ENCODE assay signal across 11 cellular contexts in the genomic region with DNA sequence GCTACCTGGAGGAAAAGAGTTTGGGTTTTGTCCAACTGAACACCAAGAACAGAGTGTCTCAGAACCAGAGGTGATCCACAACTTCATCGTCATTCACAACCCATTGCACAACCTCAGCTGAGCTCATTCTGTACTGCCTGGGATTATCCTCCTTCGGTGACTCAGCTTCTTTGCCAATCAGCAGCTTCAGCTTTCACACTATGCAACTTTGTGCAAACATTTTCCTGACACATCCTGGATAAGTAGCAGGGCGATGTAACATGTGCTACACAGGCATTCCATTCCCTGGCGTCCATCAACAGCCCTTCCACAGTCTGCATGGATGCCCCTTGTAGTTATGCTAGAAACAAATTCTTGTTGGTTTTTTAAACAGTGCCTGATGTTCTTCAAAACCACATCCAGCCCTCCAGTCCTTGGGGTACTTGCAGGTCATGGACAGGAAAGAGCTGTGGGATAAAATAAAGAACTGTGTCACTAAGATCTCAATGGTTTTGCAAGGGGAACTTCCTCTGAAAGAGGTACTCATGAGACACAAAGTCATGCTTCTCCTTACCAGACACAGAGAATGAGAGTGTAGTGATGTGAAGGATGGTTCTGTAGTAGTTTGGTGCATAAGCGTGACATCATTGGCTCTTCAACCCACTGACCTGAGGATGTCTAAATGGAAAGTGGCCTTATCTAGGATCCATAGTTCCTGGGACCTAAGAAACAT.
DNase-seq lines count a peak whose midpoint lies in the region; ATAC-seq and TF ChIP-seq lines count a peak whose summit lies in the region.
"Had no signal": no experiment of that assay in that cellular context is flagged by ENCODE, and none has a peak within 500 bp of the region (broad histone marks: within the 10 kb centered on the region; RNA-seq: fewer than 3 reads in every experiment).

No MANE protein-coding gene starts in this region.

- 68% methylated on average over 5 of the region's 5 CpGs for WGBS in right cardiac atrium

- no peaks in the 10 kb centered on the region for H3K27me3 ChIP-seq in AG04450 (ENCODE audit: control insufficient read depth, insufficient read depth, low read length)
- no peaks in the 10 kb centered on the region for H3K27me3 ChIP-seq in adipocyte (replicated peaks; ENCODE audit: control insufficient read depth, insufficient read depth, low read length)
- H3K27me3 ChIP-seq in right cardiac atrium (ENCODE audit: control insufficient read depth, insufficient read depth), result no peaks in the 10 kb centered on the region

- intact Hi-C loops in right cardiac atrium (cut with DNase I), result no loop called here

- peak; percentile 58 for DNase-seq in AG04450 (ENCODE audit: low read depth, low spot score)
- peak; percentile 31 for DNase-seq in HT-29 (ENCODE audit: low spot score)
- DNase-seq in adipocyte (ENCODE audit: low read depth), result peak; percentile 95
- DNase-seq in right cardiac atrium, result peak in 2 of 3 donors; percentile 13 to 37
- DNase-seq in activated naive CD8-positive, alpha-beta T cell treated with anti-CD3 and anti-CD28 coated beads for 36 hours, result no peak
- DNase-seq in putamen (ENCODE audit: low spot score), result no peak
- DNase-seq in activated CD4-positive, alpha-beta T cell treated with anti-CD3 and anti-CD28 coated beads, Interleukin-2, amount 50 U/mL, for 4 hours, result no peak
- DNase-seq in NCI-H1930 (lab: John Stamatoyannopoulos, UW), result no peak
- DNase-seq: activated naive CD4-positive, alpha-beta T cell treated with Interleukin-2 at 50 U/mL for 16 hours; CD8-positive, alpha-beta memory T cell; NCI-H1105 treated with DMSO at 0.1 percent for 48 hours had no signal

- no peak overlapping the region for H3K4me3 ChIP-seq in AG04450 (ENCODE audit: low read depth, low read length)
- H3K4me3 ChIP-seq in adipocyte (ENCODE audit: low read length), result no peak overlapping the region
- no peak overlapping the region for H3K4me3 ChIP-seq in right cardiac atrium (ENCODE audit: low read length)

- POLR2A ChIA-PET in AG04450 (lab: Yijun Ruan, JAX), result no interaction called here

- no peaks in the 10 kb centered on the region for H3K36me3 ChIP-seq in adipocyte (ENCODE audit: control insufficient read depth, insufficient read depth, low read length, severe bottlenecking)

- H3K4me3 Mint-ChIP-seq in activated naive CD8-positive, alpha-beta T cell treated with anti-CD3 and anti-CD28 coated beads for 36 hours, result no peak overlapping the region
- H3K4me3 Mint-ChIP-seq: CD8-positive, alpha-beta memory T cell had no signal

- H3K9ac ChIP-seq in adipocyte (ENCODE audit: low read length), result no peak overlapping the region

- no peak for TF ChIP-seq CTCF in AG04450 (IDR thresholded peaks at IDR 0.05; ENCODE audit: low read depth, low read length)

- ATAC-seq in right cardiac atrium, result peak; percentile 81 to 84

- peaks cover 1% of the 10 kb centered on the region for H3K9me3 Mint-ChIP-seq in activated naive CD8-positive, alpha-beta T cell treated with anti-CD3 and anti-CD28 coated beads for 36 hours

- no peak overlapping the region for H3K27ac Mint-ChIP-seq in activated naive CD8-positive, alpha-beta T cell treated with anti-CD3 and anti-CD28 coated beads for 36 hours
- H3K27ac Mint-ChIP-seq: CD8-positive, alpha-beta memory T cell had no signal

- H3K4me1 Mint-ChIP-seq in activated naive CD8-positive, alpha-beta T cell treated with anti-CD3 and anti-CD28 coated beads for 36 hours, result no peaks in the 10 kb centered on the region
- H3K4me1 Mint-ChIP-seq: CD8-positive, alpha-beta memory T cell had no signal

- H3K36me3 Mint-ChIP-seq in activated naive CD8-positive, alpha-beta T cell treated with anti-CD3 and anti-CD28 coated beads for 36 hours, result no peaks in the 10 kb centered on the region
- H3K36me3 Mint-ChIP-seq: CD8-positive, alpha-beta memory T cell had no signal

- CTCF ChIA-PET in AG04450 (lab: Charles Lee), result no interaction called here

- H3K9me3 ChIP-seq in AG04450 (ENCODE audit: control insufficient read depth, insufficient read depth, low read length) (no peaks in the 10 kb centered on the region), adipocyte (ENCODE audit: control insufficient read depth, low read length) (no peaks in the 10 kb centered on the region), right cardiac atrium (ENCODE audit: control insufficient read depth, low read length) (no peaks in the 10 kb centered on the region)

- H3K4me1 ChIP-seq in adipocyte (ENCODE audit: control insufficient read depth, insufficient read depth, low read length) (peaks cover 18% of the 10 kb centered on the region), right cardiac atrium (ENCODE audit: control insufficient read depth, insufficient read depth, low read length) (no peaks in the 10 kb centered on the region)

- H3K27me3 Mint-ChIP-seq in activated naive CD8-positive, alpha-beta T cell treated with anti-CD3 and anti-CD28 coated beads for 36 hours, result no peaks in the 10 kb centered on the region
- H3K27me3 Mint-ChIP-seq: CD8-positive, alpha-beta memory T cell had no signal

- peak overlapping the region; percentile 57 for H3K27ac ChIP-seq in AG04450 (ENCODE audit: low read depth, low read length)
- H3K27ac ChIP-seq in right cardiac atrium (ENCODE audit: low read length), result no peak overlapping the region

Comparison
In these comparisons a context has a peak if more than half of its experiments do, and no peak if none do; other contexts are left out.
1. DNase-seq: peak in AG04450 (single experiment), HT-29 (single experiment), adipocyte (single experiment) and right cardiac atrium (2 of 3); none in activated naive CD8-positive, alpha-beta T cell treated with anti-CD3 and anti-CD28 coated beads for 36 hours (single experiment), putamen (single experiment), activated CD4-positive, alpha-beta T cell treated with anti-CD3 and anti-CD28 coated beads, Interleukin-2, amount 50 U/mL, for 4 hours (0 of 2) and NCI-H1930 (0 of 2).